ENCODE assay signal across 2 cellular contexts in the genomic region with DNA sequence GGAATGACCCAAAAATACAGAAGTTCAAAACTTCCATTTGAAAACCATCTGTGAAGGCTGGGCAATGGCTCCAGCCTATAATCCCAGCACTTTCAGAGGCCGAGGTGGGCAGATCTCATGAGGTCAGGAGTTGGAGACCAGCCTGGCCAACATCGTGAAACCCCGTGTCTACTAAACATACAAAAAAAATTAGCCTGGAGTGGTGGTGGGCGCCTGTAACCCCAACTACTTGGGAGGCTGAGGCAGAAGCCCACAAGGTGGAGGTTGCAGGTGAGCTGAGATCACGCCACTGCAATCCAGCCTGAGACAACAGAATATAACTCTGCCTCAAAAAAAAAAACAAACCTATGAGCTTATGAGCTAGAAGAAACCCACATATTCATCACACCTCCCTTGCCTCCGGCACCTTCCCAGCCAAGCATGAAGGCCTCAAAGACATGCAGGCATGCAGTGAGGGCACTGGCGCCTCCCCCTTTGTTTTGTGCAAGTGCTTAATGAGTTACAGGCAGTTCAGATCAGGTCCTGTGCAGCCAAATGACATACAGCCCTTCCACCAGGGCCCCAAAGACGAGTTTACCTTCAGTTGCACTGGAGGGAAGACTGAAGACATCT.
TF ChIP-seq lines count a peak whose summit lies in the region.

No MANE protein-coding gene starts in this region.

TF ChIP-seq in A549, 52 proteins besides CTCF, POLR2A, EP300 and RAD21:
- TF ChIP-seq POLR2AphosphoS2 (conservative IDR thresholded peaks at IDR 0.05; ENCODE audit: low read length) = peak; percentile 91; the same call in 1 of the 2 replicates
- no peak for TF ChIP-seq PBX3 (IDR thresholded peaks at IDR 0.05)

TF ChIP-seq in HepG2, 621 proteins besides CTCF, POLR2A, EP300 and RAD21:
- TF ChIP-seq POLR2G (IDR thresholded peaks at IDR 0.05; ENCODE audit: low read depth, low read length) (peak; percentile 53), ZNF501 (CRISPR knock-in tag; IDR thresholded peaks at IDR 0.05) (no peak), ZNF296 (CRISPR knock-in tag; conservative IDR thresholded peaks at IDR 0.05) (0 out of 2 replicates have a peak, but pooled peaks have one; percentile 57), REPIN1 (CRISPR knock-in tag; IDR thresholded peaks at IDR 0.05; ENCODE audit: borderline replicate concordance, low read depth) (0 out of 2 replicates have a peak, but pooled peaks have one; percentile 8), AGO2 (optimal IDR thresholded peaks at IDR 0.05; ENCODE audit: low read depth, low read length) (peak; percentile 68), ZNF256 (CRISPR knock-in tag; conservative IDR thresholded peaks at IDR 0.05) (0 out of 2 replicates have a peak, but pooled peaks have one; percentile 20), ARNT2 (CRISPR knock-in tag; IDR thresholded peaks at IDR 0.05; ENCODE audit: low read depth) (no peak), NFE2L1 (CRISPR knock-in tag; IDR thresholded peaks at IDR 0.05; ENCODE audit: borderline replicate concordance) (no peak), RBFOX2 (IDR thresholded peaks at IDR 0.05; ENCODE audit: low read depth, low read length) (peak; percentile 59), PAF1 (CRISPR knock-in tag; IDR thresholded peaks at IDR 0.05) (peak; percentile 59; the same call in 1 of the 2 replicates), POLR2AphosphoS2 (IDR thresholded peaks at IDR 0.05; ENCODE audit: low read depth, low read length) (peak; percentile 91), RBM22 (optimal IDR thresholded peaks at IDR 0.05; ENCODE audit: low read length) (peak; percentile 100), IRF2 (CRISPR knock-in tag; IDR thresholded peaks at IDR 0.05) (0 out of 2 replicates have a peak, but pooled peaks have one; percentile 17)
- TF ChIP-seq, protein P1, sequence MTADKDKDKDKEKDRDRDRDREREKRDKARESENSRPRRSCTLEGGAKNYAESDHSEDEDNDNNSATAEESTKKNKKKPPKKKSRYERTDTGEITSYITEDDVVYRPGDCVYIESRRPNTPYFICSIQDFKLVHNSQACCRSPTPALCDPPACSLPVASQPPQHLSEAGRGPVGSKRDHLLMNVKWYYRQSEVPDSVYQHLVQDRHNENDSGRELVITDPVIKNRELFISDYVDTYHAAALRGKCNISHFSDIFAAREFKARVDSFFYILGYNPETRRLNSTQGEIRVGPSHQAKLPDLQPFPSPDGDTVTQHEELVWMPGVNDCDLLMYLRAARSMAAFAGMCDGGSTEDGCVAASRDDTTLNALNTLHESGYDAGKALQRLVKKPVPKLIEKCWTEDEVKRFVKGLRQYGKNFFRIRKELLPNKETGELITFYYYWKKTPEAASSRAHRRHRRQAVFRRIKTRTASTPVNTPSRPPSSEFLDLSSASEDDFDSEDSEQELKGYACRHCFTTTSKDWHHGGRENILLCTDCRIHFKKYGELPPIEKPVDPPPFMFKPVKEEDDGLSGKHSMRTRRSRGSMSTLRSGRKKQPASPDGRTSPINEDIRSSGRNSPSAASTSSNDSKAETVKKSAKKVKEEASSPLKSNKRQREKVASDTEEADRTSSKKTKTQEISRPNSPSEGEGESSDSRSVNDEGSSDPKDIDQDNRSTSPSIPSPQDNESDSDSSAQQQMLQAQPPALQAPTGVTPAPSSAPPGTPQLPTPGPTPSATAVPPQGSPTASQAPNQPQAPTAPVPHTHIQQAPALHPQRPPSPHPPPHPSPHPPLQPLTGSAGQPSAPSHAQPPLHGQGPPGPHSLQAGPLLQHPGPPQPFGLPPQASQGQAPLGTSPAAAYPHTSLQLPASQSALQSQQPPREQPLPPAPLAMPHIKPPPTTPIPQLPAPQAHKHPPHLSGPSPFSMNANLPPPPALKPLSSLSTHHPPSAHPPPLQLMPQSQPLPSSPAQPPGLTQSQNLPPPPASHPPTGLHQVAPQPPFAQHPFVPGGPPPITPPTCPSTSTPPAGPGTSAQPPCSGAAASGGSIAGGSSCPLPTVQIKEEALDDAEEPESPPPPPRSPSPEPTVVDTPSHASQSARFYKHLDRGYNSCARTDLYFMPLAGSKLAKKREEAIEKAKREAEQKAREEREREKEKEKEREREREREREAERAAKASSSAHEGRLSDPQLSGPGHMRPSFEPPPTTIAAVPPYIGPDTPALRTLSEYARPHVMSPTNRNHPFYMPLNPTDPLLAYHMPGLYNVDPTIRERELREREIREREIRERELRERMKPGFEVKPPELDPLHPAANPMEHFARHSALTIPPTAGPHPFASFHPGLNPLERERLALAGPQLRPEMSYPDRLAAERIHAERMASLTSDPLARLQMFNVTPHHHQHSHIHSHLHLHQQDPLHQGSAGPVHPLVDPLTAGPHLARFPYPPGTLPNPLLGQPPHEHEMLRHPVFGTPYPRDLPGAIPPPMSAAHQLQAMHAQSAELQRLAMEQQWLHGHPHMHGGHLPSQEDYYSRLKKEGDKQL (CRISPR knock-in tag; IDR thresholded peaks at IDR 0.05; ENCODE audit: low read depth) = no peak
